In the genomic region with DNA sequence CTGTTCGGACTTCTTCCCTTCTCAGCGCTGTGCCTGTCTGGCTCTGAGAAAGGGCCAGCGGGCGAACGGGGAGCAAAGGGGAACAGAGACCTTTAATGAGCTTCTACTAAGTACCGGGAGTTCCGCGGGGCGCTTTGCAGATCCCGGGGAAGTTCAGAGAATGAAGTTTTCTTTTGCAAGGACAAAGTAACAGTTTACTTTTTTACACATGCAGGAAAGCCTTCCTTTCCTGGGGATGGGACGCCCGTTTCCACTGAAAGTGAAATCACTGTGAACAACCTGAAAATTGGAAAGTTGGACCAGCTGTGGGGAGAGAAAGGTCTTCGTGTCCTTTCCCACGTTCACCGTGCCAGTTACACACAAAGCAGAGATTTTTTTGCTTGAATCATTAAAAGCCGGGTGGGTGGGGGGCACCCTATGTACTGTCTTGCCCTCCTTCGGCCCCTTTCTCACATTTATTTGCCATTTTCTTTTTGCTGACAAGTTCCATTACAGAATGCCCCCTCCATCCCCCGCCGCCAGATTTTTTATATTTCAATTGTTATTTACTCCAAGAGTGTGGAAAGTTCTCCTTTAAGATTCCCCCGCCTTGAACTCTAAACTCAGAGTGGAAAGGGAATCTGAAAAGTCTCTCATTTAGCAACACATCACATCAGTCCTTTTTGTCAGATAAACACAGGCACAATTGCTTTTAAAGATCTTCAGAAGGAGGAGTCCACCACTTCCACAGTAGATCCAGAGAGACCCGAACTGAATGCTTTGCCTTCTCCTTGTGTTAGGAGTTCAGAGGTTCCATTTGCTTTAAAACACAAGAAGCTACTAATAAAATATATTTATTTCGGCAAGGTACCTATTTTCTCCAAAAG, we compare ENCODE assay signal across 8 cellular contexts. TPM values are rescaled to one million over a fixed set of nuclear protein-coding genes. Genes with fewer than 3 reads are reported as not detected.
DNase-seq lines count a peak whose midpoint lies in the region; ATAC-seq and TF ChIP-seq lines count a peak whose summit lies in the region.

No MANE protein-coding gene starts in this region.

- TF ChIP-seq POLR2A in heart left ventricle (IDR thresholded peaks at IDR 0.05) (no peak), sigmoid colon (IDR thresholded peaks at IDR 0.05) (no peak)

- H3K4me1 Mint-ChIP-seq in activated T-cell treated with anti-CD3 and anti-CD28 coated beads, Interleukin-2, amount 50 U/mL, for 24 hours (ENCODE audit: low read depth): peaks cover 17% of the 10 kb centered on the region

- H3K27me3 Mint-ChIP-seq in activated T-cell treated with anti-CD3 and anti-CD28 coated beads, Interleukin-2, amount 50 U/mL, for 24 hours: peaks cover 83% of the 10 kb centered on the region

- no peak overlapping the region for H3K27ac Mint-ChIP-seq in activated T-cell treated with anti-CD3 and anti-CD28 coated beads, Interleukin-2, amount 50 U/mL, for 24 hours

- H3K36me3 ChIP-seq in heart left ventricle: peaks cover 0 to 15% (median 9%) of the 10 kb centered on the region in 9 donors
- H3K36me3 ChIP-seq in sigmoid colon: peaks cover 0 to 14% (median 4%) of the 10 kb centered on the region in 4 donors

- H3K9me3 ChIP-seq in heart left ventricle: no peaks in the 10 kb centered on the region
- H3K9me3 ChIP-seq in sigmoid colon: no peaks in the 10 kb centered on the region

- 10 to 13% (median 11%) methylated on average over 22 of the region's 22 CpGs for WGBS in heart left ventricle, 4 donors
- 9 to 12% methylated on average over 22 of the region's 22 CpGs for WGBS in sigmoid colon, 2 donors

- no peaks in the 10 kb centered on the region for H3K36me3 Mint-ChIP-seq in activated T-cell treated with anti-CD3 and anti-CD28 coated beads, Interleukin-2, amount 50 U/mL, for 24 hours (ENCODE audit: low read depth)

- H3K9me3 Mint-ChIP-seq in activated T-cell treated with anti-CD3 and anti-CD28 coated beads, Interleukin-2, amount 50 U/mL, for 24 hours: no peaks in the 10 kb centered on the region

- peak; percentile 57 for DNase-seq in EH (ENCODE audit: low read depth)
- peak; percentile 41 for DNase-seq in activated T-cell treated with anti-CD3 and anti-CD28 coated beads, Interleukin-2, amount 50 U/mL, for 24 hours
- DNase-seq in heart left ventricle: peak in 2 of 5 donors; percentile 25 to 67
- DNase-seq in sigmoid colon: no peak
- no peak for DNase-seq in NCI-H524 (lab: John Stamatoyannopoulos, UW)

- H3K4me3 Mint-ChIP-seq in activated T-cell treated with anti-CD3 and anti-CD28 coated beads, Interleukin-2, amount 50 U/mL, for 24 hours: peak overlapping the region; percentile 78

- intact Hi-C loops in heart left ventricle (cut with DNase I) (loop anchor here in 2 of 10 donors (10.0 kb wide), 3 partner anchors 138 to 398 kb away; no protein-coding TSS in a partner anchor), sigmoid colon (cut with DNase I) (loop anchor here (2.0 to 5.0 kb wide), 4 partner anchors 230 to 482 kb away; no protein-coding TSS in a partner anchor)

- peaks cover 0 to 33% (median 0%) of the 10 kb centered on the region in 9 donors for H3K27me3 ChIP-seq in heart left ventricle
- no peaks in the 10 kb centered on the region for H3K27me3 ChIP-seq in sigmoid colon

- peak; percentile 26 for ATAC-seq in HG02571 (IDR thresholded peaks at IDR 0.05; ENCODE audit: unreplicated experiment)
- ATAC-seq in heart left ventricle: peak in 1 of 4 donors; percentile 25
- no peak for ATAC-seq in GM21367 (IDR thresholded peaks at IDR 0.05; ENCODE audit: unreplicated experiment)
- no peak for ATAC-seq in GM18519 (IDR thresholded peaks at IDR 0.05; ENCODE audit: low FRiP score, unreplicated experiment)

- H3K27ac ChIP-seq in heart left ventricle (peak overlapping the region; percentile 81 to 99 (median 91)), sigmoid colon (peak overlapping the region; percentile 95 to 99 (median 98))

- TF ChIP-seq CTCF in heart left ventricle (IDR thresholded peaks at IDR 0.05): no peak
- no peak for TF ChIP-seq CTCF in sigmoid colon (IDR thresholded peaks at IDR 0.05)

- no peak for TF ChIP-seq EP300 in sigmoid colon (IDR thresholded peaks at IDR 0.05)

- H3K4me1 ChIP-seq in heart left ventricle (peaks cover 0 to 33% (median 7%) of the 10 kb centered on the region in 12 donors), sigmoid colon (peaks cover 0 to 34% (median 13%) of the 10 kb centered on the region in 4 donors)

- H3K4me3 ChIP-seq in heart left ventricle (peak overlapping the region; percentile 39 to 90 (median 64)), sigmoid colon (peak overlapping the region; percentile 63 to 97 (median 90))

RNA-seq across cellular contexts. Expression of a gene that starts 1.1 kb away (rescaled TPM):
- 1,000 to 10,000 TPM in 1 of 9 donors, 100 to 1,000 TPM in 8; 118 to 1,418 (median 343) TPM for total RNA-seq in heart left ventricle
- 100 to 1,000 TPM; 100 to 527 TPM for polyA plus RNA-seq in heart left ventricle
- total RNA-seq in sigmoid colon: 1,000 to 10,000 TPM in 2 of 4 donors, 100 to 1,000 TPM in 2; 671 to 3,059 (median 1,333) TPM
- polyA plus RNA-seq in sigmoid colon: 100 to 1,000 TPM in 1 of 3 donors, 10 to 100 TPM in 2; 13.6 to 140 (median 28.2) TPM

Comparison
In these comparisons a context has a peak if more than half of its experiments do, and no peak if none do; other contexts are left out.
1. DNase-seq: peak in EH (single experiment) and activated T-cell treated with anti-CD3 and anti-CD28 coated beads, Interleukin-2, amount 50 U/mL, for 24 hours (single experiment); none in sigmoid colon (single experiment) and NCI-H524 (0 of 2).